Comparison of ENCODE assay signal across 17 cellular contexts in the genomic region with DNA sequence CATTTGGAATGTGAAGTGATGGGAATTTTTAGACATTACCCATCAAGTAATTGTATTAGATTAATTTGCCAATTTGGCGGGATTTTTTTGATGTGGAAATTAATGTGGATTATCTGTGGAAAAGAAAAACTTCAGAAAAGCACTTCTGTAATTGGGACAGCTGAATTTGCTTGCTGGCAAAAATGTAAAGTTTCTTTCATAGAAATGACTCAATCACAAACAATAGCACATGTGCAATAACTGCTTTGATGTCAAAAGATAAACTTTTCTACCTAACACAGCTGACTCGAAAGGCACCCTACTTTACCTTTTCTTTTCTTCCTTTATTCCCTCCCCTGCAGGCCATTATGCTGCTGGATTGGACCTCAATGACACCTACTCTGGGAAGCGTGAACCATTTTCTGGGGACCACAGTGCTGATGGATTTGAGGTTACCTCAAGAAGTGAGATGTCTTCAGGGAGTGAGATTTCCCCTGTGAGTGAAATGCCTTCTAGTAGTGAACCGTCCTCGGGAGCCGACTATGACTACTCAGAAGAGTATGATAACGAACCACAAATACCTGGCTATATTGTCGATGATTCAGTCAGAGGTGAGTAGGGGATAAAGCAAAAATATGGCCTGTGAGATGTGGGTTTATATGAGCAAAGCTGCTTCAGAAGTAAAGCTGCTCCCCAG. TPM values are rescaled to one million over a fixed set of nuclear protein-coding genes. Genes with fewer than 3 reads are reported as not detected.
DNase-seq lines count a peak whose midpoint lies in the region; ATAC-seq and TF ChIP-seq lines count a peak whose summit lies in the region.
"Had no signal": no experiment of that assay in that cellular context is flagged by ENCODE, and none has a peak within 500 bp of the region (broad histone marks: within the 10 kb centered on the region; RNA-seq: fewer than 3 reads in every experiment).

No MANE protein-coding gene starts in this region.

- H3K56ac ChIP-seq in H9 (ENCODE audit: insufficient read length, low read depth, low read length): no peak overlapping the region

- H3K27me3 ChIP-seq in foreskin keratinocyte: no peaks in the 10 kb centered on the region
- no peaks in the 10 kb centered on the region for H3K27me3 ChIP-seq in thymus (ENCODE audit: control insufficient read depth, insufficient read depth)
- H3K27me3 ChIP-seq in H9 (ENCODE audit: insufficient read depth, low read length): peaks cover 3% of the 10 kb centered on the region; the same call in 1 of the 2 replicates
- H3K27me3 ChIP-seq: adrenal gland, neutrophil had no signal

- 0 out of 5 replicates have a peak overlapping the region, but pooled peaks of 1 of the 2 experiments have one; percentile 6 for H3K4me3 Mint-ChIP-seq in H9

- no peak overlapping the region for H4K8ac ChIP-seq in H9 (replicated peaks; ENCODE audit: insufficient read length, low read depth, low read length)

- H3K4me2 ChIP-seq in H9 (ENCODE audit: insufficient read depth, insufficient read length, low read length): no peak overlapping the region

- H3K23me2 ChIP-seq in H9 (ENCODE audit: insufficient read length, low read depth, low read length, poor library complexity, severe bottlenecking): peaks cover 10% of the 10 kb centered on the region

- no peak overlapping the region for H4K91ac ChIP-seq in H9 (ENCODE audit: insufficient read length, low read depth, low read length)

- H3K79me2 ChIP-seq in H9 (ENCODE audit: insufficient read depth, low read length): no peaks in the 10 kb centered on the region

- peak; percentile 54 for ATAC-seq in foreskin keratinocyte

- H3K36me3 ChIP-seq in thymus (ENCODE audit: control insufficient read depth, insufficient read depth): no peaks in the 10 kb centered on the region
- H3K36me3 ChIP-seq: adrenal gland; BLaER1 treated with 17β-estradiol and CSF1 and Interleukin-3, amounts not matched to agents 10 nM and 100 nM; neutrophil; right lobe of liver had no signal

- no peak overlapping the region for H4K5ac ChIP-seq in H9 (ENCODE audit: insufficient read length, low read depth, low read length)

- H2AK5ac ChIP-seq in H9 (ENCODE audit: insufficient read length, low read length): no peak overlapping the region

- peak overlapping the region; percentile 94 for H3K27ac ChIP-seq in foreskin keratinocyte
- no peak overlapping the region for H3K27ac ChIP-seq in thymus (ENCODE audit: low read depth)
- H3K27ac ChIP-seq in H9 (ENCODE audit: insufficient read length, low read depth, low read length): no peak overlapping the region
- H3K27ac ChIP-seq: adrenal gland; BLaER1 treated with 17β-estradiol and CSF1 and Interleukin-3, amounts not matched to agents 10 nM and 100 nM; neutrophil; right lobe of liver had no signal

- no peak overlapping the region for H2BK12ac ChIP-seq in H9 (ENCODE audit: insufficient read length, low read depth, low read length)

- no peak overlapping the region for H3K14ac ChIP-seq in H9 (ENCODE audit: insufficient read depth, low read length)

- H4K20me1 ChIP-seq in H9 (ENCODE audit: control insufficient read depth, insufficient read depth, insufficient read length): no peaks in the 10 kb centered on the region
- H4K20me1 ChIP-seq: BLaER1 treated with 17β-estradiol and CSF1 and Interleukin-3, amounts not matched to agents 10 nM and 100 nM had no signal

- H3K9me3 Mint-ChIP-seq in H9: no peaks in the 10 kb centered on the region
- H3K9me3 Mint-ChIP-seq: activated CD4-positive, alpha-beta memory T cell treated with anti-CD3 and anti-CD28 coated beads, Interleukin-2, amount 10 ng/mL, durations not matched to agents 7 days and 5 days; activated T-helper 1 cell treated with anti-CD3 and anti-CD28 coated beads, Interleukin-12 subunit alpha, Interleukin-12 subunit beta, Interleukin-2, Interleukin-4 antibody, amounts not matched to agents 30 ng/mL and 10 ng/mL and 1 ng/mL, durations not matched to agents 14 hours and 24 hours and 36 hours had no signal

- no peak overlapping the region for H2BK20ac ChIP-seq in H9 (ENCODE audit: low read depth, low read length, poor library complexity, severe bottlenecking)

- H3K27ac Mint-ChIP-seq in H9: no peak overlapping the region
- H3K27ac Mint-ChIP-seq: activated CD4-positive, alpha-beta memory T cell treated with anti-CD3 and anti-CD28 coated beads, Interleukin-2, amount 10 ng/mL, durations not matched to agents 7 days and 5 days; activated T-helper 1 cell treated with anti-CD3 and anti-CD28 coated beads, Interleukin-12 subunit alpha, Interleukin-12 subunit beta, Interleukin-2, Interleukin-4 antibody, amounts not matched to agents 30 ng/mL and 10 ng/mL and 1 ng/mL, durations not matched to agents 14 hours and 24 hours and 36 hours had no signal

- H3K4me3 ChIP-seq in thymus (ENCODE audit: low read length): peak overlapping the region; percentile 29

- 97% methylated on average over 8 of the region's 8 CpGs for WGBS in thymus
- whole genome bisulfite sequencing in H9 (ENCODE audit: extremely low coverage, insufficient read length, low lambda C conversion rate): no CpG with 5 or more reads among the region's 8 CpGs

- no peak overlapping the region for H3K23ac ChIP-seq in H9 (ENCODE audit: insufficient read length, low read depth, low read length)

- H3K4me1 ChIP-seq in foreskin keratinocyte (peaks cover 30% of the 10 kb centered on the region), thymus (ENCODE audit: control insufficient read depth, insufficient read depth, low read length) (peaks cover 2% of the 10 kb centered on the region), H9 (ENCODE audit: insufficient read depth, low read length) (peaks cover 2% of the 10 kb centered on the region; the same call in 1 of the 2 replicates)
- H3K4me1 ChIP-seq: right lobe of liver had no signal

- H3K36me3 Mint-ChIP-seq in H9 (ENCODE audit: insufficient read depth in 1 of 3, low read depth in 3 of 3): no peaks in the 10 kb centered on the region

- H3T11ph ChIP-seq in H9 (ENCODE audit: low read length): no peak overlapping the region

- H3K79me1 ChIP-seq in H9 (ENCODE audit: insufficient read depth, low read depth, low read length, poor library complexity, severe bottlenecking): no peaks in the 10 kb centered on the region

- peaks cover 39% of the 10 kb centered on the region for H3K27me3 Mint-ChIP-seq in H9 (ENCODE audit: low read depth)
- H3K27me3 Mint-ChIP-seq: activated CD4-positive, alpha-beta memory T cell treated with anti-CD3 and anti-CD28 coated beads, Interleukin-2, amount 10 ng/mL, durations not matched to agents 7 days and 5 days had no signal

- peaks cover 12 to 14% of the 10 kb centered on the region in 2 experiments for H3K4me1 Mint-ChIP-seq in H9

- H3K9me3 ChIP-seq in thymus (ENCODE audit: control insufficient read depth) (no peaks in the 10 kb centered on the region), H9 (ENCODE audit: control insufficient read depth, low read depth, low read length) (no peaks in the 10 kb centered on the region)
- H3K9me3 ChIP-seq: adrenal gland, neutrophil, right lobe of liver had no signal

- DNase-seq in HT-29 (ENCODE audit: low spot score) (peak; percentile 63), astrocyte of the hippocampus (ENCODE audit: low read depth, low spot score) (peak; percentile 20), foreskin keratinocyte (peak in 1 of 2 donors; percentile 64), activated gamma-delta T cell (lab: John Stamatoyannopoulos, UW) (no peak), H9 (no peak), AML-193 (lab: John Stamatoyannopoulos, UW) (no peak)
- DNase-seq: activated CD4-positive, alpha-beta memory T cell treated with anti-CD3 and anti-CD28 coated beads, Interleukin-2, amount 10 ng/mL, durations not matched to agents 7 days and 5 days; adrenal gland; NCI-H1092; NCI-H2107; NCI-H524 treated with DMSO at 0.1 percent for 48 hours; right lobe of liver; stimulated activated CD4-positive, alpha-beta T cell treated with anti-CD3 and anti-CD28 coated beads, Interleukin-1b, Interleukin-23, amount 100 ng/mL, for 48 hours had no signal

- H3K18ac ChIP-seq in H9 (ENCODE audit: insufficient read length, low read depth, low read length): no peak overlapping the region

- H3K9ac ChIP-seq in H9 (ENCODE audit: extremely low read depth, insufficient read length, low read length): no peak overlapping the region

- TF ChIP-seq CTCF in foreskin keratinocyte (conservative IDR thresholded peaks at IDR 0.05) (no peak), H9 (conservative IDR thresholded peaks at IDR 0.05) (no peak)

- H3K4ac ChIP-seq in H9 (ENCODE audit: low read depth, low read length): no peak overlapping the region

- H2BK15ac ChIP-seq in H9 (ENCODE audit: low read depth, low read length): no peak overlapping the region

- H2BK5ac ChIP-seq in H9 (ENCODE audit: insufficient read length, low read length): no peak overlapping the region

- H2BK120ac ChIP-seq in H9 (ENCODE audit: low read depth, low read length, poor library complexity, severe bottlenecking): no peak overlapping the region

- no peak overlapping the region for H2AFZ ChIP-seq in H9 (ENCODE audit: low read length)

RNA-seq across cellular contexts. Expression of a gene that starts 1.4 kb away (rescaled TPM):
- 156 and 173 TPM in 2 replicates for total RNA-seq in HT-29 (2014; rRNA removed; shearing (Covaris generic))
- total RNA-seq in foreskin keratinocyte (1,077 and 1,617 TPM in 2 replicates), H9 (2021) (0.24 and 0.28 TPM in 2 replicates)
- polyA plus RNA-seq in foreskin keratinocyte (980 and 1,643 TPM in 2 replicates), thymus (30.3 TPM)

Comparison
In these comparisons a context has a peak if more than half of its experiments do, and no peak if none do; other contexts are left out.
1. DNase-seq: peak in HT-29 (single experiment) and astrocyte of the hippocampus (single experiment); none in activated gamma-delta T cell (single experiment), H9 (single experiment) and AML-193 (0 of 2).
2. RNA of a gene that starts 1.4 kb away (total RNA-seq): 1,077 to 1,617 TPM in foreskin keratinocyte and 156 to 173 TPM in HT-29; 0.24 to 0.28 TPM in H9; every median in the first group is over 100 times any median in the second.